ENCODE assay signal across 8 cellular contexts in the genomic region with DNA sequence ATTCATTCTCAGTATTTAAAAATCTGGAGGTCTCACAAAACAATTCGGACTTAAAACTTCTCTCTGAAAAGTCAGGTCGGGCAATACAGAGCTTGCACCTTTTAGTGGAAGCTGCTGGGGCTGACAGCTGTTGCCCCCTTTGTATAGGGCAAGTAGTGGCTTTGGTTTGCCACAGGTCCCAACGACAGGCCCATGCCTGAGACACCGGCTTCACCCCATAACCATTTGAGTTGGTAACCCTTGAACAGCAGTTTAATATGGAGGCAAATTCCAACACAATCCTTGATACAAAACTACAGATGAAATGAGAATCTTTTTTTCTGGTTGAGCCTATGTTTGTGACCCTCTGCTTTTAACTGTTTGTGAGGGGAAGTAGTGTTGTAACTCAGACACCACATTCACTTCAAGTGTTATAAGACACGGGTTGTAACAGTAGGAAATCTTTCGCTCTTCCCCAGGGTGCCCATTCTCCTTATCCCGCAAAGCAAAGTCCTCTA. TPM values are rescaled to one million over a fixed set of nuclear protein-coding genes. Genes with fewer than 3 reads are reported as not detected.
A peak's percentile ranks its signal among the peaks of the same experiment; 100 is the strongest.
DNase-seq lines count a peak whose midpoint lies in the region; ATAC-seq, FAIRE-seq and TF ChIP-seq lines count a peak whose summit lies in the region.

No MANE protein-coding gene starts in this region.

- no peak for TF ChIP-seq CTCF in fibroblast of villous mesenchyme (IDR thresholded peaks at IDR 0.05; ENCODE audit: insufficient read depth, low read depth, low read length)

- FAIRE-seq in small intestine (lab: Jason Lieb, UNC): no peak

- WGBS in small intestine, 3 donors: 35 to 47% (median 37%) methylated on average over 7 of the region's 7 CpGs

- H3K27me3 ChIP-seq in small intestine (ENCODE audit: control insufficient read depth in 2 of 2, insufficient read depth in 2 of 2, low read length in 2 of 2): no peaks in the 10 kb centered on the region

- H3K4me3 ChIP-seq in fibroblast of villous mesenchyme (ENCODE audit: low read depth, low read length) (peak overlapping the region; percentile 90), small intestine (ENCODE audit: low read depth in 1 of 2, low read length in 2 of 2) (peak overlapping the region in 1 of 2 donors; percentile 22)

- H3K9me3 ChIP-seq in small intestine (ENCODE audit: control insufficient read depth, low read depth): no peaks in the 10 kb centered on the region

- no peaks in the 10 kb centered on the region for H3K36me3 ChIP-seq in small intestine (ENCODE audit: control insufficient read depth in 2 of 2, insufficient read depth in 2 of 2, low read length in 2 of 2)

- peak overlapping the region; percentile 93 to 98 for H3K27ac ChIP-seq in small intestine (ENCODE audit: low read depth in 1 of 2, low read length in 1 of 2)

- peaks cover 9 to 13% of the 10 kb centered on the region in 2 donors for H3K4me1 ChIP-seq in small intestine (ENCODE audit: control insufficient read depth in 2 of 2, insufficient read depth in 1 of 2, low read depth in 1 of 2, low read length in 1 of 2)

- ATAC-seq in GM21529 (IDR thresholded peaks at IDR 0.05; ENCODE audit: unreplicated experiment): peak; percentile 6
- peak; percentile 1; the same call in 2 of the 3 replicates for ATAC-seq in SK-N-SH treated with all-trans-retinoic acid at 6 μM for 48 hours
- ATAC-seq in GM18519 (IDR thresholded peaks at IDR 0.05; ENCODE audit: low FRiP score, unreplicated experiment): no peak
- ATAC-seq in activated CD4-positive, CD25-positive, alpha-beta regulatory T cell treated with anti-CD3 and anti-CD28 coated beads, Interleukin-2, amount 50 U/mL, for 24 hours: no peak

- DNase-seq in fibroblast of villous mesenchyme (ENCODE audit: low read depth) (no peak), small intestine (no peak), GDM1 (lab: John Stamatoyannopoulos, UW) (no peak), pons (ENCODE audit: low spot score) (no peak)

TF ChIP-seq in SK-N-SH treated with all-trans-retinoic acid at 6 μM for 48 hours, 23 proteins besides CTCF, POLR2A, EP300 and RAD21:
- TF ChIP-seq, protein P1, sequence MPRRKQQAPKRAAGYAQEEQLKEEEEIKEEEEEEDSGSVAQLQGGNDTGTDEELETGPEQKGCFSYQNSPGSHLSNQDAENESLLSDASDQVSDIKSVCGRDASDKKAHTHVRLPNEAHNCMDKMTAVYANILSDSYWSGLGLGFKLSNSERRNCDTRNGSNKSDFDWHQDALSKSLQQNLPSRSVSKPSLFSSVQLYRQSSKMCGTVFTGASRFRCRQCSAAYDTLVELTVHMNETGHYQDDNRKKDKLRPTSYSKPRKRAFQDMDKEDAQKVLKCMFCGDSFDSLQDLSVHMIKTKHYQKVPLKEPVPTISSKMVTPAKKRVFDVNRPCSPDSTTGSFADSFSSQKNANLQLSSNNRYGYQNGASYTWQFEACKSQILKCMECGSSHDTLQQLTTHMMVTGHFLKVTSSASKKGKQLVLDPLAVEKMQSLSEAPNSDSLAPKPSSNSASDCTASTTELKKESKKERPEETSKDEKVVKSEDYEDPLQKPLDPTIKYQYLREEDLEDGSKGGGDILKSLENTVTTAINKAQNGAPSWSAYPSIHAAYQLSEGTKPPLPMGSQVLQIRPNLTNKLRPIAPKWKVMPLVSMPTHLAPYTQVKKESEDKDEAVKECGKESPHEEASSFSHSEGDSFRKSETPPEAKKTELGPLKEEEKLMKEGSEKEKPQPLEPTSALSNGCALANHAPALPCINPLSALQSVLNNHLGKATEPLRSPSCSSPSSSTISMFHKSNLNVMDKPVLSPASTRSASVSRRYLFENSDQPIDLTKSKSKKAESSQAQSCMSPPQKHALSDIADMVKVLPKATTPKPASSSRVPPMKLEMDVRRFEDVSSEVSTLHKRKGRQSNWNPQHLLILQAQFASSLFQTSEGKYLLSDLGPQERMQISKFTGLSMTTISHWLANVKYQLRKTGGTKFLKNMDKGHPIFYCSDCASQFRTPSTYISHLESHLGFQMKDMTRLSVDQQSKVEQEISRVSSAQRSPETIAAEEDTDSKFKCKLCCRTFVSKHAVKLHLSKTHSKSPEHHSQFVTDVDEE (CRISPR knock-in tag; IDR thresholded peaks at IDR 0.05): no peak
- TF ChIP-seq CSDC2 (CRISPR knock-in tag; IDR thresholded peaks at IDR 0.05) (no peak), ZNF70 (CRISPR knock-in tag; IDR thresholded peaks at IDR 0.05) (no peak), ZC3H10 (CRISPR knock-in tag; IDR thresholded peaks at IDR 0.05) (no peak), OSR1 (CRISPR knock-in tag; IDR thresholded peaks at IDR 0.05) (no peak)

RNA-seq across cellular contexts. Expression of a gene that starts 0.8 kb away (rescaled TPM):
- 152 and 437 TPM in 2 replicates for total RNA-seq in fibroblast of villous mesenchyme
- polyA plus RNA-seq in small intestine: 100 to 1,000 TPM; 166 to 968 (median 721) TPM

Comparison
In these comparisons a context has a peak if more than half of its experiments do, and no peak if none do; other contexts are left out.
1. ATAC-seq: peak in GM21529 (single experiment) and SK-N-SH treated with all-trans-retinoic acid at 6 μM for 48 hours (single experiment); none in GM18519 (single experiment) and activated CD4-positive, CD25-positive, alpha-beta regulatory T cell treated with anti-CD3 and anti-CD28 coated beads, Interleukin-2, amount 50 U/mL, for 24 hours (0 of 2).